1 cellular context compared by ENCODE assay signal in genomic region chr3:133894334-133895207, GRCh38.
TF ChIP-seq lines count a peak whose summit lies in the region.

No MANE protein-coding gene starts in this region.

TF ChIP-seq in GM12878, 131 proteins besides CTCF, POLR2A, EP300 and RAD21:
- TF ChIP-seq RCOR1 (conservative IDR thresholded peaks at IDR 0.05; ENCODE audit: low read depth, low read length) (no peak), MYC (IDR thresholded peaks at IDR 0.05; ENCODE audit: insufficient read depth, insufficient read length, insufficient replicate concordance, low read length, severe bottlenecking) (no peak), SRF (IDR thresholded peaks at IDR 0.05; ENCODE audit: low read depth in 2 of 2, low read length in 2 of 2) (no peak), ZSCAN29 (IDR thresholded peaks at IDR 0.05) (no peak), MTA3 (IDR thresholded peaks at IDR 0.05; ENCODE audit: borderline replicate concordance, low read length) (no peak), NFYA (IDR thresholded peaks at IDR 0.05; ENCODE audit: borderline replicate concordance, low read depth, low read length) (no peak), ZNF274 (IDR thresholded peaks at IDR 0.05; ENCODE audit: insufficient read depth, insufficient read length) (no peak), CUX1 (IDR thresholded peaks at IDR 0.05; ENCODE audit: insufficient replicate concordance, low read depth, low read length) (no peak), KDM1A (IDR thresholded peaks at IDR 0.05; ENCODE audit: borderline replicate concordance) (no peak), IRF4 (IDR thresholded peaks at IDR 0.05; ENCODE audit: low read depth, low read length) (no peak), YY1 (IDR thresholded peaks at IDR 0.05; ENCODE audit: low read depth, low read length) (no peak), ZBTB33 (IDR thresholded peaks at IDR 0.05) (no peak), ZZZ3 (IDR thresholded peaks at IDR 0.05; ENCODE audit: control insufficient read depth, insufficient read length, low read depth) (no peak), EGR1 (IDR thresholded peaks at IDR 0.05; ENCODE audit: borderline replicate concordance in 1 of 2, low read depth in 2 of 2, low read length in 2 of 2) (no peak), NFIC (IDR thresholded peaks at IDR 0.05; ENCODE audit: low read depth, low read length) (no peak), E4F1 (IDR thresholded peaks at IDR 0.05; ENCODE audit: borderline replicate concordance, partially characterized antibody) (no peak)
- TF ChIP-seq, protein P1, sequence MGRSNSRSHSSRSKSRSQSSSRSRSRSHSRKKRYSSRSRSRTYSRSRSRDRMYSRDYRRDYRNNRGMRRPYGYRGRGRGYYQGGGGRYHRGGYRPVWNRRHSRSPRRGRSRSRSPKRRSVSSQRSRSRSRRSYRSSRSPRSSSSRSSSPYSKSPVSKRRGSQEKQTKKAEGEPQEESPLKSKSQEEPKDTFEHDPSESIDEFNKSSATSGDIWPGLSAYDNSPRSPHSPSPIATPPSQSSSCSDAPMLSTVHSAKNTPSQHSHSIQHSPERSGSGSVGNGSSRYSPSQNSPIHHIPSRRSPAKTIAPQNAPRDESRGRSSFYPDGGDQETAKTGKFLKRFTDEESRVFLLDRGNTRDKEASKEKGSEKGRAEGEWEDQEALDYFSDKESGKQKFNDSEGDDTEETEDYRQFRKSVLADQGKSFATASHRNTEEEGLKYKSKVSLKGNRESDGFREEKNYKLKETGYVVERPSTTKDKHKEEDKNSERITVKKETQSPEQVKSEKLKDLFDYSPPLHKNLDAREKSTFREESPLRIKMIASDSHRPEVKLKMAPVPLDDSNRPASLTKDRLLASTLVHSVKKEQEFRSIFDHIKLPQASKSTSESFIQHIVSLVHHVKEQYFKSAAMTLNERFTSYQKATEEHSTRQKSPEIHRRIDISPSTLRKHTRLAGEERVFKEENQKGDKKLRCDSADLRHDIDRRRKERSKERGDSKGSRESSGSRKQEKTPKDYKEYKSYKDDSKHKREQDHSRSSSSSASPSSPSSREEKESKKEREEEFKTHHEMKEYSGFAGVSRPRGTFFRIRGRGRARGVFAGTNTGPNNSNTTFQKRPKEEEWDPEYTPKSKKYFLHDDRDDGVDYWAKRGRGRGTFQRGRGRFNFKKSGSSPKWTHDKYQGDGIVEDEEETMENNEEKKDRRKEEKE (IDR thresholded peaks at IDR 0.05) = no peak
- TF ChIP-seq, protein P2, sequence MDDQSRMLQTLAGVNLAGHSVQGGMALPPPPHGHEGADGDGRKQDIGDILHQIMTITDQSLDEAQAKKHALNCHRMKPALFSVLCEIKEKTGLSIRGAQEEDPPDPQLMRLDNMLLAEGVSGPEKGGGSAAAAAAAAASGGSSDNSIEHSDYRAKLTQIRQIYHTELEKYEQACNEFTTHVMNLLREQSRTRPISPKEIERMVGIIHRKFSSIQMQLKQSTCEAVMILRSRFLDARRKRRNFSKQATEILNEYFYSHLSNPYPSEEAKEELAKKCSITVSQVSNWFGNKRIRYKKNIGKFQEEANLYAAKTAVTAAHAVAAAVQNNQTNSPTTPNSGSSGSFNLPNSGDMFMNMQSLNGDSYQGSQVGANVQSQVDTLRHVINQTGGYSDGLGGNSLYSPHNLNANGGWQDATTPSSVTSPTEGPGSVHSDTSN (IDR thresholded peaks at IDR 0.05; ENCODE audit: insufficient replicate concordance, low read depth, low read length) = no peak
- TF ChIP-seq, protein P3, sequence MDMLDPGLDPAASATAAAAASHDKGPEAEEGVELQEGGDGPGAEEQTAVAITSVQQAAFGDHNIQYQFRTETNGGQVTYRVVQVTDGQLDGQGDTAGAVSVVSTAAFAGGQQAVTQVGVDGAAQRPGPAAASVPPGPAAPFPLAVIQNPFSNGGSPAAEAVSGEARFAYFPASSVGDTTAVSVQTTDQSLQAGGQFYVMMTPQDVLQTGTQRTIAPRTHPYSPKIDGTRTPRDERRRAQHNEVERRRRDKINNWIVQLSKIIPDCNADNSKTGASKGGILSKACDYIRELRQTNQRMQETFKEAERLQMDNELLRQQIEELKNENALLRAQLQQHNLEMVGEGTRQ (IDR thresholded peaks at IDR 0.05; ENCODE audit: borderline replicate concordance, low read depth, low read length) = no peak
- TF ChIP-seq, protein P4, sequence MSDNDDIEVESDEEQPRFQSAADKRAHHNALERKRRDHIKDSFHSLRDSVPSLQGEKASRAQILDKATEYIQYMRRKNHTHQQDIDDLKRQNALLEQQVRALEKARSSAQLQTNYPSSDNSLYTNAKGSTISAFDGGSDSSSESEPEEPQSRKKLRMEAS (IDR thresholded peaks at IDR 0.05; ENCODE audit: low read depth, low read length) = no peak
TF ChIP-seq in GM12878: peak in this region for 0.
